In the genomic region with DNA sequence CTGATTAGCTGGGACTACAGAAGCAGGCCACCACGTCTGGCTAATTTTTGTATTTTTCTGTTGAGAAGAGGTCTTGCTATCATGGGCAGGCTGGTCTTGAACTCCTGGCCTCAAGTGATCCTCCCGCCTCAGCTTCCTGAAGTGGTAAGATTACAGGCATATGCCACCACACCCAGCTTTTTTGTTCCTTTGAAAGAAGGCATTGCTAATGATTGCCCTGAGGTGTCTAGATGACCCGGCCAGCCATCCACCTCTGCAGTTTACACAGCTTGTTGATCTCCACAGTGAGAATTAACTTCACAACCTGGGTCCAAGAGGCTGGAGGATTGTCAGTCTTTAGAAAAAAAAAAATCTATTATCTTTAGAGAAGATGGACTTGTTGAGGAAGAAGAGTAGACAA, we compare ENCODE assay signal across 11 cellular contexts. TPM values are rescaled to one million over a fixed set of nuclear protein-coding genes. Genes with fewer than 3 reads are reported as not detected.
DNase-seq lines count a peak whose midpoint lies in the region; ATAC-seq and TF ChIP-seq lines count a peak whose summit lies in the region.
"Had no signal": no experiment of that assay in that cellular context is flagged by ENCODE, and none has a peak within 500 bp of the region (broad histone marks: within the 10 kb centered on the region; RNA-seq: fewer than 3 reads in every experiment).

No MANE protein-coding gene starts in this region.

- H3K4me3 Mint-ChIP-seq in CD14-positive monocyte (no peak overlapping the region), osteocyte (ENCODE audit: unreplicated experiment) (no peak overlapping the region)
- H3K4me3 Mint-ChIP-seq in central memory CD8-positive, alpha-beta T cell: no peak overlapping the region

- intact Hi-C loops in CD14-positive monocyte (cut with micrococcal nuclease): loop anchor here in 1 of 2 donors (5.0 kb wide), 1 partner anchor 42 kb away; no protein-coding TSS in a partner anchor

- no peaks in the 10 kb centered on the region for H3K36me3 ChIP-seq in H7 (replicated peaks; ENCODE audit: control insufficient read depth, insufficient read depth, low read length)

- H3K4me1 Mint-ChIP-seq in CD14-positive monocyte (peaks cover 80% of the 10 kb centered on the region), osteocyte (ENCODE audit: unreplicated experiment) (peaks cover 73% of the 10 kb centered on the region)
- peaks cover 70% of the 10 kb centered on the region for H3K4me1 Mint-ChIP-seq in central memory CD8-positive, alpha-beta T cell

- H3K27ac Mint-ChIP-seq in CD14-positive monocyte (peak overlapping the region; percentile 11 to 97 (median 73)), osteocyte (ENCODE audit: unreplicated experiment) (peak overlapping the region; percentile 85)
- H3K27ac Mint-ChIP-seq in central memory CD8-positive, alpha-beta T cell (ENCODE audit: low read depth): peak overlapping the region; percentile 59

- DNase-seq in CD14-positive monocyte (ENCODE audit: low spot score): no peak
- peak; percentile 41 for DNase-seq in NCI-H146 (lab: John Stamatoyannopoulos, UW)
- DNase-seq in central memory CD8-positive, alpha-beta T cell (ENCODE audit: low spot score in 2 of 2): no peak
- DNase-seq in osteocyte (ENCODE audit: extremely low spot score, unreplicated experiment): no peak
- DNase-seq in H7: no peak
- DNase-seq in NCI-H1930 (lab: John Stamatoyannopoulos, UW): no peak
- DNase-seq in stimulated activated CD4-positive, alpha-beta T cell treated with anti-CD3 and anti-CD28 coated beads, Interleukin-2, amount 100 ng/mL, for 24 hours: no peak
- no peak for DNase-seq in NCI-H1417 treated with DMSO at 0.1 percent for 48 hours (lab: John Stamatoyannopoulos, UW)
- DNase-seq: activated CD8-positive, alpha-beta memory T cell treated with anti-CD3 and anti-CD28 coated beads, Interleukin-2, amount 50 U/mL, for 4 hours; effector CD8-positive, alpha-beta T cell; NCI-H1092 had no signal

- no peaks in the 10 kb centered on the region for H3K27me3 ChIP-seq in H7 (ENCODE audit: control insufficient read depth, insufficient read depth, low read length)

- TF ChIP-seq CTCF in CD14-positive monocyte (IDR thresholded peaks at IDR 0.05): no peak
- TF ChIP-seq CTCF in osteocyte (IDR thresholded peaks at IDR 0.05): no peak

- peaks cover 0 to 3% (median 0%) of the 10 kb centered on the region in 7 donors for H3K9me3 Mint-ChIP-seq in CD14-positive monocyte
- H3K9me3 Mint-ChIP-seq in central memory CD8-positive, alpha-beta T cell: no peaks in the 10 kb centered on the region
- no peaks in the 10 kb centered on the region for H3K9me3 Mint-ChIP-seq in osteocyte (ENCODE audit: unreplicated experiment)

- no peak overlapping the region for H3K4me3 ChIP-seq in H7 (ENCODE audit: insufficient read depth, low read depth, low read length)

- ATAC-seq in central memory CD8-positive, alpha-beta T cell (replicated peaks; ENCODE audit: extremely low read depth, poor library complexity, severe bottlenecking): no peak

- H3K36me3 Mint-ChIP-seq in CD14-positive monocyte: peaks cover 52 to 54% of the 10 kb centered on the region in 2 donors
- peaks cover 9% of the 10 kb centered on the region for H3K36me3 Mint-ChIP-seq in central memory CD8-positive, alpha-beta T cell (ENCODE audit: insufficient read depth)
- H3K36me3 Mint-ChIP-seq in osteocyte (ENCODE audit: unreplicated experiment): no peaks in the 10 kb centered on the region

- peaks cover 0 to 3% (median 0%) of the 10 kb centered on the region in 3 donors for H3K27me3 Mint-ChIP-seq in CD14-positive monocyte (ENCODE audit: low read depth in 3 of 3)
- H3K27me3 Mint-ChIP-seq in central memory CD8-positive, alpha-beta T cell: no peaks in the 10 kb centered on the region
- no peaks in the 10 kb centered on the region for H3K27me3 Mint-ChIP-seq in osteocyte (ENCODE audit: unreplicated experiment)

RNA-seq across cellular contexts. Expression of gene SMAD3, which starts 58.7 kb away (rescaled TPM):
- polyA plus RNA-seq in CD14-positive monocyte: 1 to 10 TPM; 4.4 to 5.4 TPM
- total RNA-seq in osteocyte: 35.8 and 39.7 TPM in 2 replicates
- 29.2 and 30.8 TPM in 2 replicates for total RNA-seq in H7 (2014; rRNA removed; shearing (Covaris generic))
